Comparison of ENCODE assay signal across 25 cellular contexts in the genomic region with DNA sequence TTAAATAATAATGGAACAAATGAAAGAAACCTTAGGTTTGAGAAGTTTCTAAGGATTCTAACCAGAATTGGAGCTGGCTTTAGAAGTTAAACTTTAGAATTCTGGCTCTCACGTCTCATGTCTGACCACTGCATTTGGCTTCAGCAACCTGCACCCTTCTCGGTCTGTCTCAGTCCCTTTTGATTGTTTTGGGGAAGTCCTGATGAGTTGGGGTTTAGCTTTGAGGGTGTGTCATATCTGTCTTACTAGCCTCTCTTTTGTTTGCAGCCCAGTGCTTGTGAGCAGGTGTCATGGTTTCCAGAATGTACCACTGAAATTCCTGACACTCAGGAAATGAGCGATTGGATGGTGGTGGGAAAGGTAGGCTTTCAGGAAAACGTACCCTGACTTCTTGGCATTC.
"Had no signal": no experiment of that assay in that cellular context is flagged by ENCODE, and none has a peak within 500 bp of the region (broad histone marks: within the 10 kb centered on the region; RNA-seq: fewer than 3 reads in every experiment).

No MANE protein-coding gene starts in this region.

- H3K4me3 Mint-ChIP-seq: dendritic cell treated with granulocyte-macrophage colony-stimulating factor and Interleukin-4, amounts not matched to agents 40 ng/mL and 50 ng/mL, for 4 days; immature natural killer cell; naive thymus-derived CD8-positive, alpha-beta T cell; nephron progenitor cell; stimulated activated memory B cell treated with anti-CD40 and anti-IgM and Interleukin-4, amounts not matched to agents 10 μg/mL and 1 μg/mL and 100 μg/mL, for 72 hours; type B pancreatic cell had no signal

- H3K27ac Mint-ChIP-seq: dendritic cell treated with granulocyte-macrophage colony-stimulating factor and Interleukin-4, amounts not matched to agents 40 ng/mL and 50 ng/mL, for 4 days; immature natural killer cell; nephron progenitor cell; stimulated activated memory B cell treated with anti-CD40 and anti-IgM and Interleukin-4, amounts not matched to agents 10 μg/mL and 1 μg/mL and 100 μg/mL, for 72 hours; type B pancreatic cell had no signal

- H3K4me1 Mint-ChIP-seq: stimulated activated memory B cell treated with anti-CD40 and anti-IgM and Interleukin-4, amounts not matched to agents 10 μg/mL and 1 μg/mL and 100 μg/mL, for 72 hours had no signal

- ATAC-seq: left colon; left ventricle myocardium superior; lower lobe of right lung; naive thymus-derived CD8-positive, alpha-beta T cell; sciatic nerve; stimulated activated memory B cell treated with anti-CD40 and anti-IgM and Interleukin-4, amounts not matched to agents 10 μg/mL and 1 μg/mL and 100 μg/mL, for 72 hours; stimulated activated naive CD8-positive, alpha-beta T cell treated with anti-CD3 and anti-CD28 coated beads, Interleukin-15, Interleukin-2, amounts not matched to agents 100 U/mL and 50 U/mL, for 24 hours had no signal

- H3K27me3 Mint-ChIP-seq: dendritic cell treated with granulocyte-macrophage colony-stimulating factor and Interleukin-4, amounts not matched to agents 40 ng/mL and 50 ng/mL, for 4 days; naive thymus-derived CD8-positive, alpha-beta T cell; stimulated activated memory B cell treated with anti-CD40 and anti-IgM and Interleukin-4, amounts not matched to agents 10 μg/mL and 1 μg/mL and 100 μg/mL, for 72 hours; type B pancreatic cell had no signal

- DNase-seq: colonic mucosa; effector memory CD4-positive, alpha-beta T cell; esophagus squamous epithelium; foreskin melanocyte; hypothalamus; immature natural killer cell; islet precursor cell; kidney glomerular epithelial cell; left colon; left ventricle myocardium superior; lower lobe of right lung; naive thymus-derived CD8-positive, alpha-beta T cell; nephron progenitor cell; nucleus accumbens; stimulated activated CD4-positive, alpha-beta T cell treated with anti-CD3 and anti-CD28 coated beads, Interleukin-12 subunit alpha, Interleukin-12 subunit beta, amount 100 ng/mL, for 4 hours; stimulated activated CD4-positive, alpha-beta T cell treated with anti-CD3 and anti-CD28 coated beads, Interleukin-2, amount 100 ng/mL, for 24 hours; stimulated activated CD4-positive, alpha-beta T cell treated with anti-CD3 and anti-CD28 coated beads, Interleukin-4, amount 100 ng/mL, for 24 hours; stimulated activated naive CD8-positive, alpha-beta T cell treated with anti-CD3 and anti-CD28 coated beads, Interleukin-15, Interleukin-2, amounts not matched to agents 100 U/mL and 50 U/mL, for 24 hours; substantia nigra; testis; tibial artery had no signal

- H3K9me3 Mint-ChIP-seq: dendritic cell treated with granulocyte-macrophage colony-stimulating factor and Interleukin-4, amounts not matched to agents 40 ng/mL and 50 ng/mL, for 4 days; immature natural killer cell; naive thymus-derived CD8-positive, alpha-beta T cell; nephron progenitor cell; stimulated activated memory B cell treated with anti-CD40 and anti-IgM and Interleukin-4, amounts not matched to agents 10 μg/mL and 1 μg/mL and 100 μg/mL, for 72 hours had no signal
